Comparison of ENCODE assay signal across 24 cellular contexts in genomic region chr7:24464846-24465245, GRCh38.
DNase-seq lines count a peak whose midpoint lies in the region; ATAC-seq, FAIRE-seq and TF ChIP-seq lines count a peak whose summit lies in the region.
"Had no signal": no experiment of that assay in that cellular context is flagged by ENCODE, and none has a peak within 500 bp of the region (broad histone marks: within the 10 kb centered on the region; RNA-seq: fewer than 3 reads in every experiment).

No MANE protein-coding gene starts in this region.

- H3K4ac ChIP-seq in mesendoderm (ENCODE audit: low read depth, low read length), result no peak overlapping the region

- WGBS in K562 (ENCODE audit: insufficient coverage, low coverage, missing lambda C conversion rate), result 0% methylated on average over 3 of the region's 3 CpGs
- WGBS in mesendoderm (ENCODE audit: extremely low coverage, insufficient coverage, low lambda C conversion rate), result no CpG with 5 or more reads among the region's 3 CpGs

- H2BK5ac ChIP-seq in mesendoderm (ENCODE audit: low read length), result no peak overlapping the region

- H3K4me2 ChIP-seq in K562 (ENCODE audit: insufficient read depth, low read length) (no peak overlapping the region), mesendoderm (ENCODE audit: low read length) (no peak overlapping the region)
- H3K4me2 ChIP-seq: BLaER1 had no signal

- H3K27me3 Mint-ChIP-seq in Caco-2 (ENCODE audit: insufficient read depth, unreplicated experiment) (no peaks in the 10 kb centered on the region), WTC11 (ENCODE audit: low read depth) (peaks cover 3% of the 10 kb centered on the region)
- H3K27me3 Mint-ChIP-seq: CD4-positive, CD25-positive, alpha-beta regulatory T cell had no signal

- no peak overlapping the region for H2BK120ac ChIP-seq in mesendoderm (ENCODE audit: low read depth, low read length)

- peak overlapping the region; percentile 13 for H3K18ac ChIP-seq in mesendoderm (ENCODE audit: low read length)

- H3K4me1 ChIP-seq in Caco-2 (peaks cover 33% of the 10 kb centered on the region), K562 (replicated peaks in 1 of 2; ENCODE audit: control insufficient read depth in 2 of 2, insufficient read depth in 2 of 2, low read length in 2 of 2) (no peaks in the 10 kb centered on the region), mesendoderm (ENCODE audit: control insufficient read depth, low read depth, low read length) (peaks cover 15% of the 10 kb centered on the region)
- H3K4me1 ChIP-seq: BLaER1, HAP-1 had no signal

- no peak for FAIRE-seq in K562 (lab: Jason Lieb, UNC)
- FAIRE-seq: A204.1, D721Med, GM12878 had no signal

- CTCF ChIA-PET in Caco-2 (lab: Charles Lee), result no interaction called here
- CTCF ChIA-PET in K562 (lab: Yijun Ruan, JAX; ENCODE audit: low intra/inter-chr PET ratio), result no interaction called here
- CTCF ChIA-PET in WTC11 (lab: Charles Lee), result no interaction called here

- no peak overlapping the region for H3K9ac ChIP-seq in K562 (ENCODE audit: insufficient read depth in 1 of 2, low read depth in 2 of 2, low read length in 2 of 2)
- H3K9ac ChIP-seq in mesendoderm (ENCODE audit: low read length), result no peak overlapping the region
- H3K9ac ChIP-seq: BLaER1, GM23248 had no signal

- H3K36me3 Mint-ChIP-seq in Caco-2 (ENCODE audit: insufficient read depth, unreplicated experiment) (no peaks in the 10 kb centered on the region), WTC11 (no peaks in the 10 kb centered on the region)
- H3K36me3 Mint-ChIP-seq: CD4-positive, CD25-positive, alpha-beta regulatory T cell; CD8-positive, alpha-beta T cell had no signal

- H3K4me3 ChIP-seq in Caco-2 (ENCODE audit: low read depth, low read length) (no peak overlapping the region), K562 (no peak overlapping the region), mesendoderm (ENCODE audit: low read length) (no peak overlapping the region)
- H3K4me3 ChIP-seq: BLaER1, GM12878, GM23248, HAP-1 had no signal

- no peak overlapping the region for H4K5ac ChIP-seq in mesendoderm (ENCODE audit: low read length)

- POLR2A ChIA-PET in Caco-2 (lab: Charles Lee) (interaction anchor here (0.6 kb wide), 1 partner anchor 36 kb away, joined by 3 read pairs; no protein-coding TSS in a partner anchor), K562 (lab: Yijun Ruan, JAX) (interaction anchor here (1.0 kb wide), 1 partner anchor 9 kb away, joined by 3 read pairs; no protein-coding TSS in a partner anchor), WTC11 (lab: Charles Lee) (no interaction called here)

- ATAC-seq in K562 (no peak), WTC11 (no peak)
- ATAC-seq: CD8-positive, alpha-beta T cell; GM12878 had no signal

- H3K9me3 Mint-ChIP-seq in Caco-2 (ENCODE audit: unreplicated experiment), result no peaks in the 10 kb centered on the region
- H3K9me3 Mint-ChIP-seq in WTC11, result no peaks in the 10 kb centered on the region
- H3K9me3 Mint-ChIP-seq: CD4-positive, CD25-positive, alpha-beta regulatory T cell; CD8-positive, alpha-beta T cell; HFFc6 had no signal

- intact Hi-C loops in Caco-2 (cut with micrococcal nuclease; ENCODE audit: unreplicated experiment), result no loop called here
- intact Hi-C loops in K562 (cut with micrococcal nuclease), result no loop called here

- TF ChIP-seq RAD21 in K562 (CRISPR knock-in tag; conservative IDR thresholded peaks at IDR 0.05 in 1 of 2, IDR thresholded peaks at IDR 0.05 in 1 of 2), result no peak

- H3K27me3 ChIP-seq in Caco-2 (replicated peaks; ENCODE audit: control insufficient read depth, insufficient read depth, low read length), result no peaks in the 10 kb centered on the region
- H3K27me3 ChIP-seq in K562 (ENCODE audit: control insufficient read depth in 2 of 2, insufficient read depth in 2 of 2, low read length in 2 of 2), result peaks cover 0 to 4% of the 10 kb centered on the region in 2 experiments; a peak in 2 of 5 replicates
- no peaks in the 10 kb centered on the region for H3K27me3 ChIP-seq in mesendoderm (ENCODE audit: insufficient read depth, low read length, poor library complexity)
- H3K27me3 ChIP-seq: BLaER1 had no signal

- H4K8ac ChIP-seq in mesendoderm (ENCODE audit: low read depth, low read length), result no peak overlapping the region

- no peak overlapping the region for H2AK5ac ChIP-seq in mesendoderm (ENCODE audit: low read length)

- H3K27ac Mint-ChIP-seq in Caco-2 (ENCODE audit: unreplicated experiment) (peak overlapping the region; percentile 42), WTC11 (no peak overlapping the region)
- H3K27ac Mint-ChIP-seq: B cell; CD8-positive, alpha-beta T cell; HFFc6 had no signal

- TF ChIP-seq EP300 in K562 (IDR thresholded peaks at IDR 0.05; ENCODE audit: low read length), result no peak

- no peak overlapping the region for H3K23ac ChIP-seq in mesendoderm (ENCODE audit: low read length)

- no peak overlapping the region for H2AFZ ChIP-seq in K562 (ENCODE audit: low read depth, low read length)
- H2AFZ ChIP-seq: GM23248 had no signal

- peaks cover 21% of the 10 kb centered on the region for H3K4me1 Mint-ChIP-seq in Caco-2 (ENCODE audit: low read depth, unreplicated experiment)
- H3K4me1 Mint-ChIP-seq in WTC11, result peaks cover 8% of the 10 kb centered on the region
- H3K4me1 Mint-ChIP-seq: B cell; CD4-positive, CD25-positive, alpha-beta regulatory T cell had no signal

- H3K4me3 Mint-ChIP-seq in Caco-2 (ENCODE audit: unreplicated experiment) (peak overlapping the region; percentile 6), WTC11 (no peak overlapping the region)
- H3K4me3 Mint-ChIP-seq: B cell; CD4-positive, CD25-positive, alpha-beta regulatory T cell; CD8-positive, alpha-beta T cell; HFFc6 had no signal

- H3K9me1 ChIP-seq in K562 (ENCODE audit: control insufficient read depth, insufficient read depth, low read length), result no peaks in the 10 kb centered on the region

- H3K9me3 ChIP-seq in Caco-2 (no peaks in the 10 kb centered on the region; the same call in 1 of the 2 replicates), K562 (replicated peaks; ENCODE audit: control insufficient read depth, insufficient read depth, low read depth, low read length) (no peaks in the 10 kb centered on the region)
- H3K9me3 ChIP-seq: BLaER1, HAP-1 had no signal

- no TSS peak for BruUV-seq in Caco-2 (replicated peaks; lab: Mats Ljungman, UMichigan)
- BruUV-seq in K562 (replicated peaks; lab: Mats Ljungman, UMichigan), result no TSS peak

- no peak overlapping the region for H2BK15ac ChIP-seq in mesendoderm (replicated peaks; ENCODE audit: low read depth)

- in situ Hi-C loops in K562 (cut with MboI), result no loop called here

- TF ChIP-seq CTCF in Caco-2 (IDR thresholded peaks at IDR 0.05; ENCODE audit: insufficient read depth in 1 of 2, low read depth in 1 of 2, low read length in 1 of 2, severe bottlenecking in 1 of 2, unreplicated experiment in 1 of 2) (no peak), K562 (IDR thresholded peaks at IDR 0.05 in 2 of 3, conservative IDR thresholded peaks at IDR 0.05 in 1 of 3; ENCODE audit: insufficient read depth in 2 of 3, low read depth in 1 of 3, low read length in 3 of 3) (no peak), WTC11 (IDR thresholded peaks at IDR 0.05) (no peak)

- no peaks in the 10 kb centered on the region for H4K20me1 ChIP-seq in K562 (replicated peaks; ENCODE audit: control insufficient read depth, insufficient read depth, low read length)
- H4K20me1 ChIP-seq: BLaER1 had no signal

- no peak overlapping the region for H3K27ac ChIP-seq in K562 (ENCODE audit: extremely low read depth, low read depth, low read length)
- no peak overlapping the region for H3K27ac ChIP-seq in mesendoderm (ENCODE audit: low read depth, low read length)
- H3K27ac ChIP-seq: 22Rv1, BLaER1, C4-2B, GM23248 had no signal

- H3K79me2 ChIP-seq in K562 (ENCODE audit: control insufficient read depth, insufficient read depth, low read length) (no peaks in the 10 kb centered on the region), mesendoderm (ENCODE audit: control insufficient read depth, insufficient read depth, low read length) (no peaks in the 10 kb centered on the region)

- no peaks in the 10 kb centered on the region for H3K36me3 ChIP-seq in Caco-2 (ENCODE audit: control insufficient read depth, insufficient read depth, low read length)
- H3K36me3 ChIP-seq in K562 (ENCODE audit: control insufficient read depth, insufficient read depth, low read length), result no peaks in the 10 kb centered on the region
- H3K36me3 ChIP-seq in mesendoderm (ENCODE audit: control insufficient read depth, insufficient read depth, low read length), result no peaks in the 10 kb centered on the region
- H3K36me3 ChIP-seq: BLaER1, HAP-1 had no signal

- no peak overlapping the region for H3K56ac ChIP-seq in mesendoderm (ENCODE audit: low read length)

- no peak for TF ChIP-seq POLR2A in K562 (conservative IDR thresholded peaks at IDR 0.05)

- no peaks in the 10 kb centered on the region for H3K79me1 ChIP-seq in mesendoderm (ENCODE audit: low read length)

- peak; percentile 36 to 72 for DNase-seq in Caco-2
- DNase-seq in NCI-H146 treated with DMSO at 0.1 percent for 48 hours (lab: John Stamatoyannopoulos, UW; ENCODE audit: unreplicated experiment), result peak; percentile 8
- no peak for DNase-seq in K562 (ENCODE audit: extremely low read depth in 1 of 4, low spot score in 3 of 4)
- DNase-seq in mesendoderm, result peak; percentile 78
- no peak for DNase-seq in activated CD8-positive, alpha-beta memory T cell treated with anti-CD3 and anti-CD28 coated beads, Interleukin-2, amount 50 U/mL, for 48 hours
- no peak for DNase-seq in WTC11 (ENCODE audit: low spot score)
- no peak for DNase-seq in anterior cingulate cortex (lab: John Stamatoyannopoulos, UW)
- DNase-seq in NCI-H2029 treated with DMSO at 0.1 percent for 48 hours (lab: John Stamatoyannopoulos, UW), result no peak
- DNase-seq: CD4-positive, CD25-positive, alpha-beta regulatory T cell; CD8-positive, alpha-beta T cell; DMS 273 treated with DMSO at 0.1 percent for 48 hours; DMS79; EL; GDM1; GM23248; HFFc6 had no signal

TF ChIP-seq in K562, 482 proteins besides CTCF, POLR2A, EP300 and RAD21 (continues in another document):
- no peak for TF ChIP-seq ADNP (tag; IDR thresholded peaks at IDR 0.05)
- TF ChIP-seq PML (IDR thresholded peaks at IDR 0.05; ENCODE audit: low read length), result no peak
- TF ChIP-seq ELF2 (CRISPR knock-in tag; IDR thresholded peaks at IDR 0.05), result no peak

TF ChIP-seq in WTC11, 78 proteins besides CTCF, POLR2A, EP300 and RAD21 (continues in another document):
- TF ChIP-seq SMAD3 (CRISPR knock-in tag; IDR thresholded peaks at IDR 0.05; ENCODE audit: borderline replicate concordance) (no peak), NFATC4 (CRISPR knock-in tag; IDR thresholded peaks at IDR 0.05) (no peak), ESRRA (CRISPR knock-in tag; IDR thresholded peaks at IDR 0.05; ENCODE audit: borderline replicate concordance) (no peak), SMAD4 (CRISPR knock-in tag; IDR thresholded peaks at IDR 0.05) (no peak), TP53 (CRISPR knock-in tag; IDR thresholded peaks at IDR 0.05) (no peak), PRRX2 (CRISPR knock-in tag; IDR thresholded peaks at IDR 0.05) (no peak), NR3C1 (CRISPR knock-in tag; conservative IDR thresholded peaks at IDR 0.05; ENCODE audit: low read depth) (no peak)

Comparison
In these comparisons a context has a peak if more than half of its experiments do, and no peak if none do; other contexts are left out.
1. DNase-seq: peak in Caco-2 (2 of 2), NCI-H146 treated with DMSO at 0.1 percent for 48 hours (single experiment) and mesendoderm (single experiment); none in K562 (0 of 4), activated CD8-positive, alpha-beta memory T cell treated with anti-CD3 and anti-CD28 coated beads, Interleukin-2, amount 50 U/mL, for 48 hours (single experiment), WTC11 (single experiment), anterior cingulate cortex (0 of 58) and NCI-H2029 treated with DMSO at 0.1 percent for 48 hours (single experiment).